20 cellular contexts compared by ENCODE assay signal in the genomic region with DNA sequence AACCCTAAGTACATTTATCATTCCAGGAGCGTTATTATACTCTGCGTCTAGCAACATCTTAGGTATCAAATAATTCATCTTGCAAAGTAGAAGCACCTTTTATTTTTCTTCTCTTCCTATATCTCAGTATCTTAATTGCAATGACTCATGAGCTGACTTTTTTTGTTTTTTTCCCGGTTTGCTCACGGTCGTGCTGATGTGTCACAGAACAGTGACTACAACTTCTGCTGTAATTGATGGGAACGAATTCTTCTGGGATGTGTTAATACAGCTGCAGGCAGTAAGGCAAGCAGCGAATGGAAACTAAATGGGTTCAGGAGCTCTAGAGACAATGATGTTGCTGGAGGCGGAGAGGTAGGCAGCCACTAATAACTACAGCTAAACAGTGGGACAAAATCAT.
DNase-seq lines count a peak whose midpoint lies in the region; ATAC-seq, FAIRE-seq and TF ChIP-seq lines count a peak whose summit lies in the region.
"Had no signal": no experiment of that assay in that cellular context is flagged by ENCODE, and none has a peak within 500 bp of the region (broad histone marks: within the 10 kb centered on the region; RNA-seq: fewer than 3 reads in every experiment).

No MANE protein-coding gene starts in this region.

- TF ChIP-seq CTCF in fibroblast of mammary gland (conservative IDR thresholded peaks at IDR 0.05; ENCODE audit: control insufficient read depth, insufficient read depth, low read depth, low read length), result no peak

- no peak for ATAC-seq in GM21723 (IDR thresholded peaks at IDR 0.05; ENCODE audit: unreplicated experiment)
- ATAC-seq: activated T-helper 17 cell treated with anti-CD3 and anti-CD28 coated beads, Interleukin-2, amount 50 U/mL, for 72 hours; body of pancreas; GM12878; HepG2 had no signal

- peak; percentile 80 for DNase-seq in Daoy (ENCODE audit: low read depth)
- DNase-seq in RCC 7860 (ENCODE audit: low spot score), result peak; percentile 19
- DNase-seq in fibroblast of mammary gland (ENCODE audit: low read depth), result peak; percentile 14
- peak; percentile 27 for DNase-seq in non-pigmented ciliary epithelial cell (ENCODE audit: low read depth)
- DNase-seq in NK-92 (lab: John Stamatoyannopoulos, UW; ENCODE audit: unreplicated experiment), result no peak
- DNase-seq in ureter (ENCODE audit: low spot score), result no peak
- DNase-seq in DMS 273 (lab: John Stamatoyannopoulos, UW; ENCODE audit: unreplicated experiment), result no peak
- DNase-seq: activated CD4-positive, alpha-beta T cell treated with anti-CD3 and anti-CD28 coated beads, Interleukin-2, amount 50 U/mL, for 4 hours; body of pancreas; effector memory CD4-positive, alpha-beta T cell; NCI-H1105; NCI-H446 treated with DMSO at 0.1 percent for 48 hours; Peyer's patch; stimulated activated CD4-positive, alpha-beta T cell treated with anti-CD3 and anti-CD28 coated beads, Interleukin-12 subunit alpha, Interleukin-12 subunit beta, amount 100 ng/mL, for 4 hours; T-helper 2 cell had no signal

- no peak for FAIRE-seq in RCC 7860 (lab: Jason Lieb, UNC)
- FAIRE-seq: GM12878, HepG2 had no signal

- H3K4me3 ChIP-seq in fibroblast of mammary gland (ENCODE audit: control insufficient read depth, low read depth, low read length), result no peak overlapping the region
- H3K4me3 ChIP-seq: body of pancreas, GM12878, Peyer's patch, suprapubic skin had no signal

Comparison
In these comparisons a context has a peak if more than half of its experiments do, and no peak if none do; other contexts are left out.
1. DNase-seq: peak in Daoy (single experiment), RCC 7860 (single experiment), fibroblast of mammary gland (single experiment) and non-pigmented ciliary epithelial cell (single experiment); none in NK-92 (single experiment), ureter (single experiment) and DMS 273 (single experiment).